ENCODE assay signal across 11 cellular contexts in genomic region chr3:141798455-141798854, GRCh38. TPM values are rescaled to one million over a fixed set of nuclear protein-coding genes. Genes with fewer than 3 reads are reported as not detected.
DNase-seq lines count a peak whose midpoint lies in the region; ATAC-seq and TF ChIP-seq lines count a peak whose summit lies in the region.
"Had no signal": no experiment of that assay in that cellular context is flagged by ENCODE, and none has a peak within 500 bp of the region (broad histone marks: within the 10 kb centered on the region; RNA-seq: fewer than 3 reads in every experiment).

No MANE protein-coding gene starts in this region.

- no peaks in the 10 kb centered on the region for H3K36me3 ChIP-seq in testis (ENCODE audit: low read depth, missing control alignments)
- H3K36me3 ChIP-seq: ascending aorta, thoracic aorta had no signal

- H3K36me3 Mint-ChIP-seq in activated CD4-positive, alpha-beta T cell treated with anti-CD3 and anti-CD28 coated beads, Interleukin-2, amount 10 ng/mL, durations not matched to agents 24 days and 14 days (ENCODE audit: low read depth), result no peaks in the 10 kb centered on the region
- peaks cover 11% of the 10 kb centered on the region for H3K36me3 Mint-ChIP-seq in central memory CD8-positive, alpha-beta T cell (ENCODE audit: insufficient read depth)
- H3K36me3 Mint-ChIP-seq in mesothelial cell of epicardium, result peaks cover 3% of the 10 kb centered on the region

- H3K9me3 ChIP-seq in testis, result no peaks in the 10 kb centered on the region
- H3K9me3 ChIP-seq: ascending aorta, thoracic aorta had no signal

- H3K9me3 Mint-ChIP-seq in activated CD4-positive, alpha-beta T cell treated with anti-CD3 and anti-CD28 coated beads, Interleukin-2, amount 10 ng/mL, durations not matched to agents 24 days and 14 days, result no peaks in the 10 kb centered on the region
- H3K9me3 Mint-ChIP-seq in central memory CD8-positive, alpha-beta T cell, result no peaks in the 10 kb centered on the region
- H3K9me3 Mint-ChIP-seq in mesothelial cell of epicardium, result peaks cover 3% of the 10 kb centered on the region

- no peak overlapping the region for H3K4me3 ChIP-seq in testis

- intact Hi-C loops in activated CD4-positive, alpha-beta T cell treated with anti-CD3 and anti-CD28 coated beads, Interleukin-2, amount 10 ng/mL, durations not matched to agents 24 days and 14 days (cut with micrococcal nuclease), result loop anchor here (5.0 kb wide), 3 partner anchors 94 to 649 kb away; partner anchors contain the start of genes TFDP2 and XRN1
- intact Hi-C loops in testis (cut with DNase I; ENCODE audit: low total_unique reads), result no loop called here

- peaks cover 4% of the 10 kb centered on the region for H3K27me3 Mint-ChIP-seq in activated CD4-positive, alpha-beta T cell treated with anti-CD3 and anti-CD28 coated beads, Interleukin-2, amount 10 ng/mL, durations not matched to agents 24 days and 14 days
- no peaks in the 10 kb centered on the region for H3K27me3 Mint-ChIP-seq in central memory CD8-positive, alpha-beta T cell
- H3K27me3 Mint-ChIP-seq in mesothelial cell of epicardium (ENCODE audit: low read depth), result no peaks in the 10 kb centered on the region

- TF ChIP-seq POLR2A in testis (IDR thresholded peaks at IDR 0.05), result no peak

- no peak overlapping the region for H3K27ac Mint-ChIP-seq in activated CD4-positive, alpha-beta T cell treated with anti-CD3 and anti-CD28 coated beads, Interleukin-2, amount 10 ng/mL, durations not matched to agents 24 days and 14 days
- peak overlapping the region; percentile 81 for H3K27ac Mint-ChIP-seq in central memory CD8-positive, alpha-beta T cell (ENCODE audit: low read depth)
- H3K27ac Mint-ChIP-seq in mesothelial cell of epicardium, result peak overlapping the region; percentile 30

- H3K27ac ChIP-seq in testis, result peak overlapping the region in 1 of 2 donors; percentile 95

- WGBS in testis, 2 donors, result 25 to 26% methylated on average over 11 of the region's 11 CpGs

- H3K27me3 ChIP-seq in testis, result no peaks in the 10 kb centered on the region
- H3K27me3 ChIP-seq: ascending aorta had no signal

- peak overlapping the region; percentile 84 for H3K4me3 Mint-ChIP-seq in activated CD4-positive, alpha-beta T cell treated with anti-CD3 and anti-CD28 coated beads, Interleukin-2, amount 10 ng/mL, durations not matched to agents 24 days and 14 days
- peak overlapping the region; percentile 84 for H3K4me3 Mint-ChIP-seq in central memory CD8-positive, alpha-beta T cell
- H3K4me3 Mint-ChIP-seq in mesothelial cell of epicardium, result no peak overlapping the region

- TF ChIP-seq CTCF in mesothelial cell of epicardium (IDR thresholded peaks at IDR 0.05; ENCODE audit: unreplicated experiment), result no peak
- no peak for TF ChIP-seq CTCF in testis (IDR thresholded peaks at IDR 0.05)

- peaks cover 42% of the 10 kb centered on the region for H3K4me1 Mint-ChIP-seq in activated CD4-positive, alpha-beta T cell treated with anti-CD3 and anti-CD28 coated beads, Interleukin-2, amount 10 ng/mL, durations not matched to agents 24 days and 14 days
- peaks cover 55% of the 10 kb centered on the region for H3K4me1 Mint-ChIP-seq in central memory CD8-positive, alpha-beta T cell
- H3K4me1 Mint-ChIP-seq in mesothelial cell of epicardium, result peaks cover 38% of the 10 kb centered on the region

- H3K4me1 ChIP-seq in testis, result peaks cover 25% of the 10 kb centered on the region

- ATAC-seq in central memory CD8-positive, alpha-beta T cell (replicated peaks; ENCODE audit: extremely low read depth, poor library complexity, severe bottlenecking), result no peak
- ATAC-seq in GM18511 (IDR thresholded peaks at IDR 0.05; ENCODE audit: unreplicated experiment) (no peak), HG03097 (IDR thresholded peaks at IDR 0.05; ENCODE audit: low FRiP score, unreplicated experiment) (no peak)

- DNase-seq in activated CD4-positive, alpha-beta T cell treated with anti-CD3 and anti-CD28 coated beads, Interleukin-2, amount 10 ng/mL, durations not matched to agents 24 days and 14 days, result no peak
- DNase-seq in activated CD4-positive, alpha-beta T cell treated with anti-CD3 and anti-CD28 coated beads, Interleukin-2, amount 50 U/mL, for 1 hour, result no peak
- DNase-seq in central memory CD8-positive, alpha-beta T cell (ENCODE audit: low spot score in 2 of 2), result no peak
- DNase-seq in mesothelial cell of epicardium (ENCODE audit: low spot score in 2 of 2, unreplicated experiment in 2 of 2) (no peak), testis (peak; percentile 70)
- no peak for DNase-seq in stimulated activated CD4-positive, alpha-beta T cell treated with anti-CD3 and anti-CD28 coated beads, Interleukin-4, amount 100 ng/mL, for 4 hours
- DNase-seq: GF-D8 had no signal

RNA-seq across cellular contexts. Expression of gene GRK7, which starts 35.2 kb away (rescaled TPM):
- total RNA-seq in activated CD4-positive, alpha-beta T cell treated with anti-CD3 and anti-CD28 coated beads, Interleukin-2, amount 10 ng/mL, durations not matched to agents 24 days and 14 days, result not detected in 2 replicates
- total RNA-seq in mesothelial cell of epicardium, result 0.11 TPM in 1 of 3 replicates, not detected in the others
- under 1 TPM in 1 of 2 donors, not detected in 1; 0.31 TPM for total RNA-seq in testis
- polyA plus RNA-seq in testis (ENCODE audit: insufficient read depth, low read depth, low replicate concordance), result 0.12 TPM
- total RNA-seq: ascending aorta, thoracic aorta had no signal
